In genomic region chr1:184892116-184892515, GRCh38 we compare ENCODE assay signal across 10 cellular contexts.
DNase-seq lines count a peak whose midpoint lies in the region; ATAC-seq and TF ChIP-seq lines count a peak whose summit lies in the region.
"Had no signal": no experiment of that assay in that cellular context is flagged by ENCODE, and none has a peak within 500 bp of the region (broad histone marks: within the 10 kb centered on the region; RNA-seq: fewer than 3 reads in every experiment).

No MANE protein-coding gene starts in this region.

- H3K27me3 ChIP-seq in CD4-positive, CD25-positive, alpha-beta regulatory T cell (ENCODE audit: control insufficient read depth, insufficient read depth, low read length): no peaks in the 10 kb centered on the region

- no peaks in the 10 kb centered on the region for H3K9me3 Mint-ChIP-seq in CD4-positive, CD25-positive, alpha-beta regulatory T cell
- no peaks in the 10 kb centered on the region for H3K9me3 Mint-ChIP-seq in activated CD8-positive, alpha-beta T cell treated with anti-CD3 and anti-CD28 coated beads, Interleukin-2, amount 10 ng/mL, durations not matched to agents 7 days and 5 days (ENCODE audit: insufficient read depth)

- peak overlapping the region; percentile 93 for H3K27ac ChIP-seq in CD4-positive, CD25-positive, alpha-beta regulatory T cell (ENCODE audit: insufficient read depth, low read length, poor library complexity, severe bottlenecking)

- peak overlapping the region; percentile 1 to 66 (median 58) for H3K4me3 Mint-ChIP-seq in CD4-positive, CD25-positive, alpha-beta regulatory T cell
- H3K4me3 Mint-ChIP-seq in activated CD8-positive, alpha-beta T cell treated with anti-CD3 and anti-CD28 coated beads, Interleukin-2, amount 10 ng/mL, durations not matched to agents 7 days and 5 days: no peak overlapping the region

- POLR2A ChIA-PET in activated CD8-positive, alpha-beta T cell treated with anti-CD3 and anti-CD28 coated beads, Interleukin-2, amount 10 ng/mL, durations not matched to agents 7 days and 5 days (lab: Charles Lee): interaction anchor here (0.6 to 3.4 kb wide), 3 partner anchors 12 to 82 kb away, joined by 3 to 11 read pairs (median 3); partner anchors contain the start of gene NIBAN1

- peaks cover 33 to 74% (median 57%) of the 10 kb centered on the region in 4 donors for H3K4me1 Mint-ChIP-seq in CD4-positive, CD25-positive, alpha-beta regulatory T cell
- peaks cover 30% of the 10 kb centered on the region for H3K4me1 Mint-ChIP-seq in activated CD8-positive, alpha-beta T cell treated with anti-CD3 and anti-CD28 coated beads, Interleukin-2, amount 10 ng/mL, durations not matched to agents 7 days and 5 days (ENCODE audit: low read depth)

- H3K27ac Mint-ChIP-seq in CD4-positive, CD25-positive, alpha-beta regulatory T cell: peak overlapping the region; percentile 84 to 95 (median 86)
- H3K27ac Mint-ChIP-seq in activated CD8-positive, alpha-beta T cell treated with anti-CD3 and anti-CD28 coated beads, Interleukin-2, amount 10 ng/mL, durations not matched to agents 7 days and 5 days: no peak overlapping the region

- peaks cover 45% of the 10 kb centered on the region for H3K4me1 ChIP-seq in CD4-positive, CD25-positive, alpha-beta regulatory T cell (ENCODE audit: control insufficient read depth, insufficient read depth, low read length, poor library complexity, severe bottlenecking)

- CTCF ChIA-PET in activated CD8-positive, alpha-beta T cell treated with anti-CD3 and anti-CD28 coated beads, Interleukin-2, amount 10 ng/mL, durations not matched to agents 7 days and 5 days (lab: Charles Lee): interaction anchor here (0.8 to 4.0 kb wide), 5 partner anchors 24 to 90 kb away, joined by 3 to 12 read pairs (median 4); no protein-coding TSS in a partner anchor

- peak overlapping the region; percentile 75 for H3K4me3 ChIP-seq in CD4-positive, CD25-positive, alpha-beta regulatory T cell (ENCODE audit: low read depth, low read length)
- H3K4me3 ChIP-seq in foreskin fibroblast (ENCODE audit: low read depth in 1 of 2, low read length in 2 of 2): no peak overlapping the region
- H3K4me3 ChIP-seq: smooth muscle cell had no signal

- H3K36me3 ChIP-seq in CD4-positive, CD25-positive, alpha-beta regulatory T cell (ENCODE audit: control insufficient read depth, insufficient read depth, low read length): peaks cover 28% of the 10 kb centered on the region

- H3K27me3 Mint-ChIP-seq in CD4-positive, CD25-positive, alpha-beta regulatory T cell: no peaks in the 10 kb centered on the region
- H3K27me3 Mint-ChIP-seq in activated CD8-positive, alpha-beta T cell treated with anti-CD3 and anti-CD28 coated beads, Interleukin-2, amount 10 ng/mL, durations not matched to agents 7 days and 5 days (ENCODE audit: low read depth): no peaks in the 10 kb centered on the region

- peak in 2 of 3 donors; percentile 46 to 64 for DNase-seq in CD4-positive, CD25-positive, alpha-beta regulatory T cell
- no peak for DNase-seq in activated CD8-positive, alpha-beta T cell treated with anti-CD3 and anti-CD28 coated beads, Interleukin-2, amount 10 ng/mL, durations not matched to agents 7 days and 5 days
- DNase-seq in HuH-7.5 (ENCODE audit: low spot score) (no peak), superior temporal gyrus (ENCODE audit: extremely low spot score) (no peak), foreskin fibroblast (no peak), left lobe of liver (ENCODE audit: low spot score) (no peak)
- DNase-seq: SHP77 treated with DMSO at 0.1 percent for 48 hours had no signal

- H3K36me3 Mint-ChIP-seq in CD4-positive, CD25-positive, alpha-beta regulatory T cell: peaks cover 20% of the 10 kb centered on the region
- H3K36me3 Mint-ChIP-seq in activated CD8-positive, alpha-beta T cell treated with anti-CD3 and anti-CD28 coated beads, Interleukin-2, amount 10 ng/mL, durations not matched to agents 7 days and 5 days (ENCODE audit: low read depth): peaks cover 41% of the 10 kb centered on the region

- peak; percentile 73 to 77 for ATAC-seq in CD4-positive, CD25-positive, alpha-beta regulatory T cell (ENCODE audit: low read depth in 2 of 2)
- peak; percentile 85 for ATAC-seq in GM18907 (IDR thresholded peaks at IDR 0.05; ENCODE audit: unreplicated experiment)
- ATAC-seq in HG02938 (IDR thresholded peaks at IDR 0.05; ENCODE audit: unreplicated experiment): peak; percentile 94
- ATAC-seq in activated CD8-positive, alpha-beta T cell treated with anti-CD3 and anti-CD28 coated beads, Interleukin-2, amount 10 ng/mL, durations not matched to agents 7 days and 5 days: peak; percentile 51
- no peak for ATAC-seq in left lobe of liver

- no peaks in the 10 kb centered on the region for H3K9me3 ChIP-seq in CD4-positive, CD25-positive, alpha-beta regulatory T cell (ENCODE audit: control insufficient read depth in 2 of 2, low read length in 2 of 2)

- TF ChIP-seq CTCF in foreskin fibroblast (IDR thresholded peaks at IDR 0.05; ENCODE audit: low read depth, low read length): no peak

Comparison
In these comparisons a context has a peak if more than half of its experiments do, and no peak if none do; other contexts are left out.
1. DNase-seq: peak in CD4-positive, CD25-positive, alpha-beta regulatory T cell (2 of 3); none in activated CD8-positive, alpha-beta T cell treated with anti-CD3 and anti-CD28 coated beads, Interleukin-2, amount 10 ng/mL, durations not matched to agents 7 days and 5 days (single experiment), HuH-7.5 (single experiment), superior temporal gyrus (single experiment), foreskin fibroblast (0 of 2) and left lobe of liver (single experiment).